ENCODE assay signal across 5 cellular contexts in the genomic region with DNA sequence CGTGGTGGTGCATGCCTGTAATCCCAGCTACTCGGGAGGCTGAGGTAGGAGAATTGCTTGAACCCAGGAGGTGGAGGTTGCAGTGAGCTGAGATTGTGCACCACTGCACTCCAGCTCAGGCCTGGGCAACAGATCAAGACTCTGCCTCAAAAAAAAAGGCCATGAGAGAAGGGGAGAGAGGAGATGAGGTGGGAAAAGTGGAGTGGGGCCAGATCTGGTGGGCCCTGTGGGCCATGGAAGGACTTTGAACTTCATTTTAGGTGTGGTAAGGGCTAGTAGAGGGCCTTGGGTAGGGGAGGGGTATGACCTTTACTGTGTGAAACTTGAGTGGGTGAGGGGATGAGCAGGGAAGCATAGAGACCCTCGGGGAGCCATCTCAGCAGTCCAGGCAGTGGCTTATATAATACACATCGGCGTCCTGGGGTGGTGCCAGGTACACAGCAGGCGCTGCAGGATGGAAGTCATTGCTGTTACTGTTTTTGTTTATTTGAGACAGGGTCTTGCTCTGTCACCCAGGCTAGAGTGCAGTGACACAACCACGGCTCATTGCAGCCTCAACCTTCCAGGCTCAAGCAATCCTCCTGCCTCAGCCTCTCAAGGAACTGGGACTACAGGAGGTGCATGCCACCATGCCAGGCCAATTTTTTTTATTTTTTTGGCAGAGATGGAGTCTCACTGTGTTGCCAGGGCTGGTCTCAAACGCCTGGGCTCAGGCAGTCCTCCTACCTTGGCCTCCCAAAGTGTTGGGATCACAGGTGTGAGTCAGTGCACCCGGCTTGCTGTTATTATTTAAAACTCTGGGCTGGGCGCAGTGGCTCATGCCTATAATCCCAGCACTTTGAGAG. TPM values are rescaled to one million over a fixed set of nuclear protein-coding genes. Genes with fewer than 3 reads are reported as not detected.
"Had no signal": no experiment of that assay in that cellular context is flagged by ENCODE, and none has a peak within 500 bp of the region (broad histone marks: within the 10 kb centered on the region; RNA-seq: fewer than 3 reads in every experiment).

No MANE protein-coding gene starts in this region.

RNA-seq across cellular contexts. Expression of gene RNU1-2, which starts 20.5 kb away (rescaled TPM):
- polyA plus RNA-seq: heart right ventricle, lung, neural cell, pancreas, thymus had no signal
